Comparison of ENCODE assay signal across 8 cellular contexts in the genomic region with DNA sequence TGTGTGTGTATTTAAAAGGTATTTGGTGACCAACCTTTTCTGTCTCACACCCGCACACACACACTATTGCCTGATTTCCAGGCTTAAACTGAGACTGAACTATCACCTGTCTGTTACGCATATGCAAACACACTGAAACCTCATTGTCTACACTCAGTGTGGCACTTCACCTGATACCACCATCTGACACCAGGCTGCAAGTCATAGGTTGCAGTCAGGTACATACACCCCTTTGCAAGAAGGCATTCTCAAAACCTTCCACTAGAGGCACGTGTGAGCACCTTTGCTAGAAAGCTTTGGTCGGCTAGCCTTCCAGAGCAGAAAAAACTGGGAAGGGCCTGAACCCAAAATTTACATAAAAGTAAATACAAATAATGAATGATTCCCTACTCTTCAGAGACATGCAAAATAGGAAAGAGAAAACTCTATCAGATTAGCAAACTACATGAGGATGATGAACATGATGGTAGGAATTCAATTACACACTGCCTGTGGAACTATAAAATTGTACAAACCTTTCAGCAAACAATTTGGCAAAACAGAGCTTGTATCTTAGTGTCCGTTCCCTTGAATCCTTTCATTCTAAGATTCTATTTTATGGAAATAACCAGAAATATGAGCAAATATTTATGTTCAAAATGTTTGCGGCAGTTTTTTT.
DNase-seq lines count a peak whose midpoint lies in the region; TF ChIP-seq lines count a peak whose summit lies in the region.

No MANE protein-coding gene starts in this region.

- POLR2A ChIA-PET in HEK293 (lab: Yijun Ruan, JAX), result interaction anchor here (0.7 kb wide), 1 partner anchor 240 kb away, joined by 3 read pairs; no protein-coding TSS in a partner anchor

- H3K27ac ChIP-seq in HEK293 (ENCODE audit: extremely low read depth, low read depth, low read length) (no peak overlapping the region), parathyroid adenoma (no peak overlapping the region)

- peak; percentile 26 for DNase-seq in activated gamma-delta T cell treated with Interleukin-2 at 50 U/mL for 16 hours
- DNase-seq in activated gamma-delta T cell (lab: John Stamatoyannopoulos, UW), result no peak
- DNase-seq in NCI-H1930 (lab: John Stamatoyannopoulos, UW), result peak; percentile 26 to 31
- peak; percentile 11 for DNase-seq in UCSD-AML1 (lab: John Stamatoyannopoulos, UW; ENCODE audit: unreplicated experiment)
- DNase-seq in fibroblast of gingiva (ENCODE audit: low read depth), result peak; percentile 27
- DNase-seq in T-helper 9 cell, result no peak

- H3K4me2 ChIP-seq in parathyroid adenoma (ENCODE audit: low read length), result no peak overlapping the region

- no peaks in the 10 kb centered on the region for H3K79me2 ChIP-seq in parathyroid adenoma

- H3K36me3 ChIP-seq in HEK293 (ENCODE audit: control insufficient read depth in 2 of 2, insufficient read depth in 1 of 2, low read length in 2 of 2) (no peaks in the 10 kb centered on the region), parathyroid adenoma (ENCODE audit: control insufficient read depth, insufficient read depth, low read length) (no peaks in the 10 kb centered on the region)

- no peaks in the 10 kb centered on the region for H3K9me3 ChIP-seq in HEK293 (ENCODE audit: control insufficient read depth, insufficient read depth, low read depth, low read length)
- no peaks in the 10 kb centered on the region for H3K9me3 ChIP-seq in parathyroid adenoma (ENCODE audit: control insufficient read depth, low read length)

- H2AFZ ChIP-seq in parathyroid adenoma, result no peak overlapping the region

- no peak overlapping the region for H3K9ac ChIP-seq in parathyroid adenoma

- peaks cover 11% of the 10 kb centered on the region for H3K27me3 ChIP-seq in parathyroid adenoma (ENCODE audit: control insufficient read depth, insufficient read depth, low read length)

- H3K4me1 ChIP-seq in HEK293 (ENCODE audit: control insufficient read depth, insufficient read depth, low read length) (no peaks in the 10 kb centered on the region), parathyroid adenoma (no peaks in the 10 kb centered on the region)

- CTCF ChIA-PET in HEK293 (lab: Yijun Ruan, JAX), result interaction anchor here (0.5 to 2.2 kb wide), 28 partner anchors 10 to 1886 kb away, joined by 3 to 21 read pairs (median 3); partner anchors contain the start of gene BTF3

- H3K4me3 ChIP-seq in HEK293 (ENCODE audit: low read depth, low read length) (no peak overlapping the region), parathyroid adenoma (ENCODE audit: low read depth, low read length) (no peak overlapping the region)

- TF ChIP-seq CTCF in HEK293 (tag by site-specific recombination; IDR thresholded peaks at IDR 0.05), result peak; percentile 53
- peak; percentile 55 for TF ChIP-seq CTCF in parathyroid adenoma (IDR thresholded peaks at IDR 0.05)

TF ChIP-seq in HEK293, 187 proteins besides CTCF, POLR2A, EP300 and RAD21 (continues in another document):
- TF ChIP-seq, protein P1, sequence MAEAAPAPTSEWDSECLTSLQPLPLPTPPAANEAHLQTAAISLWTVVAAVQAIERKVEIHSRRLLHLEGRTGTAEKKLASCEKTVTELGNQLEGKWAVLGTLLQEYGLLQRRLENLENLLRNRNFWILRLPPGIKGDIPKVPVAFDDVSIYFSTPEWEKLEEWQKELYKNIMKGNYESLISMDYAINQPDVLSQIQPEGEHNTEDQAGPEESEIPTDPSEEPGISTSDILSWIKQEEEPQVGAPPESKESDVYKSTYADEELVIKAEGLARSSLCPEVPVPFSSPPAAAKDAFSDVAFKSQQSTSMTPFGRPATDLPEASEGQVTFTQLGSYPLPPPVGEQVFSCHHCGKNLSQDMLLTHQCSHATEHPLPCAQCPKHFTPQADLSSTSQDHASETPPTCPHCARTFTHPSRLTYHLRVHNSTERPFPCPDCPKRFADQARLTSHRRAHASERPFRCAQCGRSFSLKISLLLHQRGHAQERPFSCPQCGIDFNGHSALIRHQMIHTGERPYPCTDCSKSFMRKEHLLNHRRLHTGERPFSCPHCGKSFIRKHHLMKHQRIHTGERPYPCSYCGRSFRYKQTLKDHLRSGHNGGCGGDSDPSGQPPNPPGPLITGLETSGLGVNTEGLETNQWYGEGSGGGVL (tag by site-specific recombination; IDR thresholded peaks at IDR 0.05), result no peak
- TF ChIP-seq ZNF521 (tag by site-specific recombination; IDR thresholded peaks at IDR 0.05), result no peak
- no peak for TF ChIP-seq ZNF423 (tag by site-specific recombination; IDR thresholded peaks at IDR 0.05)
- TF ChIP-seq PATZ1 (tag by site-specific recombination; IDR thresholded peaks at IDR 0.05), result no peak
- no peak for TF ChIP-seq ZNF221 (tag by site-specific recombination; IDR thresholded peaks at IDR 0.05; ENCODE audit: borderline replicate concordance)
- TF ChIP-seq ZNF274 (IDR thresholded peaks at IDR 0.05; ENCODE audit: low read length), result no peak
- no peak for TF ChIP-seq ZNF274 (tag by site-specific recombination; IDR thresholded peaks at IDR 0.05; ENCODE audit: borderline replicate concordance)
- peak; percentile 49; the same call in 1 of the 2 replicates for TF ChIP-seq IKZF3 (tag by site-specific recombination; IDR thresholded peaks at IDR 0.05)
- no peak for TF ChIP-seq ZNF121 (tag by site-specific recombination; IDR thresholded peaks at IDR 0.05)
- no peak for TF ChIP-seq MEIS1 (CRISPR knock-in tag; IDR thresholded peaks at IDR 0.05; ENCODE audit: borderline replicate concordance)
- TF ChIP-seq, protein P2, sequence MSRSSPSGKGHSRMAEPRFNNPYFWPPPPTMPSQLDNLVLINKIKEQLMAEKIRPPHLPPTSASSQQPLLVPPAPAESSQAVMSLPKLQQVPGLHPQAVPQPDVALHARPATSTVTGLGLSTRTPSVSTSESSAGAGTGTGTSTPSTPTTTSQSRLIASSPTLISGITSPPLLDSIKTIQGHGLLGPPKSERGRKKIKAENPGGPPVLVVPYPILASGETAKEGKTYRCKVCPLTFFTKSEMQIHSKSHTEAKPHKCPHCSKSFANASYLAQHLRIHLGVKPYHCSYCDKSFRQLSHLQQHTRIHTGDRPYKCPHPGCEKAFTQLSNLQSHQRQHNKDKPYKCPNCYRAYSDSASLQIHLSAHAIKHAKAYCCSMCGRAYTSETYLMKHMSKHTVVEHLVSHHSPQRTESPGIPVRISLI (tag by site-specific recombination; IDR thresholded peaks at IDR 0.05), result peak; percentile 48; the same call in 1 of the 2 replicates
- no peak for TF ChIP-seq YY2 (tag by site-specific recombination; IDR thresholded peaks at IDR 0.05)
- no peak for TF ChIP-seq SETDB1 (IDR thresholded peaks at IDR 0.05; ENCODE audit: insufficient read length, low read length)
- TF ChIP-seq ZBTB7A (tag by site-specific recombination; IDR thresholded peaks at IDR 0.05; ENCODE audit: low read depth), result no peak
- peak; percentile 78 for TF ChIP-seq BCL6B (tag by site-specific recombination; IDR thresholded peaks at IDR 0.05)
- no peak for TF ChIP-seq ZNF660 (tag by site-specific recombination; IDR thresholded peaks at IDR 0.05)
- no peak for TF ChIP-seq ZNF629 (tag by site-specific recombination; IDR thresholded peaks at IDR 0.05)
- no peak for TF ChIP-seq ZNF626 (tag by site-specific recombination; IDR thresholded peaks at IDR 0.05)
- TF ChIP-seq ZNF76 (tag by site-specific recombination; IDR thresholded peaks at IDR 0.05; ENCODE audit: borderline replicate concordance, low read depth), result no peak
- TF ChIP-seq, protein P3, sequence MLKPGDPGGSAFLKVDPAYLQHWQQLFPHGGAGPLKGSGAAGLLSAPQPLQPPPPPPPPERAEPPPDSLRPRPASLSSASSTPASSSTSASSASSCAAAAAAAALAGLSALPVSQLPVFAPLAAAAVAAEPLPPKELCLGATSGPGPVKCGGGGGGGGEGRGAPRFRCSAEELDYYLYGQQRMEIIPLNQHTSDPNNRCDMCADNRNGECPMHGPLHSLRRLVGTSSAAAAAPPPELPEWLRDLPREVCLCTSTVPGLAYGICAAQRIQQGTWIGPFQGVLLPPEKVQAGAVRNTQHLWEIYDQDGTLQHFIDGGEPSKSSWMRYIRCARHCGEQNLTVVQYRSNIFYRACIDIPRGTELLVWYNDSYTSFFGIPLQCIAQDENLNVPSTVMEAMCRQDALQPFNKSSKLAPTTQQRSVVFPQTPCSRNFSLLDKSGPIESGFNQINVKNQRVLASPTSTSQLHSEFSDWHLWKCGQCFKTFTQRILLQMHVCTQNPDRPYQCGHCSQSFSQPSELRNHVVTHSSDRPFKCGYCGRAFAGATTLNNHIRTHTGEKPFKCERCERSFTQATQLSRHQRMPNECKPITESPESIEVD (tag by site-specific recombination; IDR thresholded peaks at IDR 0.05), result no peak
- no peak for TF ChIP-seq ZNF394 (tag by site-specific recombination; IDR thresholded peaks at IDR 0.05; ENCODE audit: borderline replicate concordance)

Comparison
In these comparisons a context has a peak if more than half of its experiments do, and no peak if none do; other contexts are left out.
1. DNase-seq: peak in activated gamma-delta T cell treated with Interleukin-2 at 50 U/mL for 16 hours (single experiment), NCI-H1930 (2 of 2), UCSD-AML1 (single experiment) and fibroblast of gingiva (single experiment); none in activated gamma-delta T cell (single experiment) and T-helper 9 cell (single experiment).